ENCODE assay signal across 9 cellular contexts in genomic region chr12:131607658-131608447, GRCh38.
DNase-seq lines count a peak whose midpoint lies in the region; ATAC-seq and TF ChIP-seq lines count a peak whose summit lies in the region.
"Had no signal": no experiment of that assay in that cellular context is flagged by ENCODE, and none has a peak within 500 bp of the region (broad histone marks: within the 10 kb centered on the region; RNA-seq: fewer than 3 reads in every experiment).

No MANE protein-coding gene starts in this region.

- H3K9me3 ChIP-seq in colonic mucosa, result no peaks in the 10 kb centered on the region
- H3K9me3 ChIP-seq in upper lobe of left lung, result no peaks in the 10 kb centered on the region
- H3K9me3 ChIP-seq in aorta (ENCODE audit: control insufficient read depth, low read length), result no peaks in the 10 kb centered on the region

- no peak overlapping the region for H3K27ac ChIP-seq in colonic mucosa
- no peak overlapping the region for H3K27ac ChIP-seq in upper lobe of left lung
- no peak overlapping the region for H3K27ac ChIP-seq in aorta (ENCODE audit: low read depth in 1 of 2, low read length in 2 of 2)

- H3K36me3 Mint-ChIP-seq in natural killer cell, result no peaks in the 10 kb centered on the region

- peak; percentile 65 for DNase-seq in NOMO-1 treated with DMSO at 0.1 percent for 48 hours (lab: John Stamatoyannopoulos, UW; ENCODE audit: unreplicated experiment)
- no peak for DNase-seq in NOMO-1 treated with dmso at 0.1 percent for 144 hours (lab: John Stamatoyannopoulos, UW; ENCODE audit: unreplicated experiment)
- DNase-seq in natural killer cell, result no peak
- DNase-seq in colonic mucosa, result no peak
- DNase-seq in upper lobe of left lung, result no peak
- no peak for DNase-seq in aorta
- DNase-seq: SHP77 treated with DMSO at 0.1 percent for 48 hours had no signal

- no peaks in the 10 kb centered on the region for H3K27me3 ChIP-seq in colonic mucosa
- no peaks in the 10 kb centered on the region for H3K27me3 ChIP-seq in upper lobe of left lung
- H3K27me3 ChIP-seq in aorta (ENCODE audit: control insufficient read depth in 1 of 2, insufficient read depth in 2 of 2, low read length in 1 of 2), result no peaks in the 10 kb centered on the region

- no peaks in the 10 kb centered on the region for H3K9me3 Mint-ChIP-seq in natural killer cell

- peak overlapping the region; percentile 77 for H3K4me3 Mint-ChIP-seq in natural killer cell

- H3K4me1 Mint-ChIP-seq in natural killer cell, result peaks cover 68 to 69% of the 10 kb centered on the region in 2 donors

- no peak for TF ChIP-seq POLR2A in upper lobe of left lung (IDR thresholded peaks at IDR 0.05)

- no peak overlapping the region for H3K4me3 ChIP-seq in colonic mucosa
- H3K4me3 ChIP-seq in upper lobe of left lung, result no peak overlapping the region
- H3K4me3 ChIP-seq in aorta (ENCODE audit: low read length in 2 of 2), result no peak overlapping the region

- H3K27me3 Mint-ChIP-seq in natural killer cell (ENCODE audit: low read depth in 2 of 2), result no peaks in the 10 kb centered on the region

- WGBS in upper lobe of left lung, 2 donors, result 65 to 70% methylated on average over 7 to 8 of the region's 8 CpGs
- 66 to 72% methylated on average over 8 of the region's 8 CpGs for WGBS in aorta, 2 donors

- H3K27ac Mint-ChIP-seq in natural killer cell, result peak overlapping the region; percentile 74 to 81

- TF ChIP-seq CTCF in natural killer cell (IDR thresholded peaks at IDR 0.05), result no peak
- TF ChIP-seq CTCF in colonic mucosa (IDR thresholded peaks at IDR 0.05), result no peak
- TF ChIP-seq CTCF in upper lobe of left lung (IDR thresholded peaks at IDR 0.05), result no peak

- H3K4me1 ChIP-seq in colonic mucosa (no peaks in the 10 kb centered on the region), upper lobe of left lung (peaks cover 8 to 30% (median 17%) of the 10 kb centered on the region in 4 donors), aorta (ENCODE audit: control insufficient read depth in 1 of 2, insufficient read depth in 2 of 2, low read length in 2 of 2) (no peaks in the 10 kb centered on the region)

- H3K36me3 ChIP-seq in colonic mucosa (no peaks in the 10 kb centered on the region), upper lobe of left lung (no peaks in the 10 kb centered on the region), aorta (ENCODE audit: control insufficient read depth in 1 of 2, insufficient read depth in 2 of 2, low read length in 1 of 2) (no peaks in the 10 kb centered on the region)

- intact Hi-C loops in natural killer cell (cut with micrococcal nuclease), result loop anchor here (10.0 kb wide), 1 partner anchor 107 kb away; the partner anchor contains the start of gene SFSWAP
- intact Hi-C loops in colonic mucosa (cut with DNase I), result no loop called here
- intact Hi-C loops in aorta (cut with DNase I), result loop anchor here in 1 of 2 donors (10.0 kb wide), 1 partner anchor 397 kb away; no protein-coding TSS in a partner anchor

- TF ChIP-seq EP300 in upper lobe of left lung (IDR thresholded peaks at IDR 0.05), result no peak

- ATAC-seq in GM21619 (IDR thresholded peaks at IDR 0.05; ENCODE audit: unreplicated experiment) (peak; percentile 58), HG03521 (IDR thresholded peaks at IDR 0.05; ENCODE audit: unreplicated experiment) (peak; percentile 52), natural killer cell (peak in 2 of 3 donors; percentile 23 to 31), upper lobe of left lung (ENCODE audit: low FRiP score in 2 of 2) (no peak), aorta (ENCODE audit: low FRiP score) (no peak)

- H3K9ac ChIP-seq in colonic mucosa (ENCODE audit: low read depth in 2 of 2, low read length in 2 of 2), result no peak overlapping the region

Comparison
In these comparisons a context has a peak if more than half of its experiments do, and no peak if none do; other contexts are left out.
1. ATAC-seq: peak in GM21619 (single experiment), HG03521 (single experiment) and natural killer cell (2 of 3); none in upper lobe of left lung (0 of 2) and aorta (single experiment).